15 cellular contexts compared by ENCODE assay signal in the genomic region with DNA sequence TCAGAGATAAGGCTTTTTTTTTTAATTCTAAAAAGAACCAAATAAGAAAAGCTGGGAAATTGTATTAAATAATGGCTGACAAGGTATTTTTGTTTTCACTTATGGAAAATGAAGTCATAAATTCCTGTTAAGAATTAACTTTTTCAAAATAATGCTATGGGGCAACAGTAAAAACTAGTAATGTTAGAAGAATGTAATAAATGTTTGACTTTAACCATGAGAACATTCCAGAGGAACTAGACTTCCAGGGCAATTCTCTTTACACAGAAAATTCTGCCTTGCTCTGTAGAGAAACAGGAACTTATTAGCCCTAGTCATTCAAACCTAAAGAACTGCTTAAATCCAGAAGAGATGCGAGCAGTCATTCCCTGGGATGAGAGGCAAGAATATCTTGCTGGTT.
DNase-seq lines count a peak whose midpoint lies in the region; ATAC-seq, FAIRE-seq and TF ChIP-seq lines count a peak whose summit lies in the region.
"Had no signal": no experiment of that assay in that cellular context is flagged by ENCODE, and none has a peak within 500 bp of the region (broad histone marks: within the 10 kb centered on the region; RNA-seq: fewer than 3 reads in every experiment).

No MANE protein-coding gene starts in this region.

- TF ChIP-seq CTCF in epithelial cell of proximal tubule (conservative IDR thresholded peaks at IDR 0.05; ENCODE audit: low read depth, low read length) (no peak), omental fat pad (IDR thresholded peaks at IDR 0.05) (no peak)

- peak; percentile 99 for FAIRE-seq in RCC 7860 (lab: Jason Lieb, UNC)

- ATAC-seq in omental fat pad (ENCODE audit: low FRiP score) (peak; percentile 73), HG03108 (IDR thresholded peaks at IDR 0.05; ENCODE audit: unreplicated experiment) (no peak)
- ATAC-seq: natural killer cell treated with Interleukin-12 subunit alpha and Interleukin-12 subunit beta and Interleukin-15 and Interleukin-18, amount 100 ng/mL, for 72 hours; stimulated activated effector memory CD8-positive, alpha-beta T cell treated with anti-CD3 and anti-CD28 coated beads, Interleukin-12 subunit alpha, Interleukin-12 subunit beta, amount 100 ng/mL, for 72 hours had no signal

- H3K4me3 ChIP-seq in epithelial cell of proximal tubule (ENCODE audit: low read depth, low read length), result no peak overlapping the region

- DNase-seq in AG20443 (ENCODE audit: low spot score) (peak; percentile 45), RCC 7860 (ENCODE audit: low spot score) (peak; percentile 96), epithelial cell of proximal tubule (ENCODE audit: low read depth) (peak; percentile 94), omental fat pad (ENCODE audit: low spot score) (no peak), NCI-H524 treated with DMSO at 0.1 percent for 48 hours (lab: John Stamatoyannopoulos, UW) (no peak), inferior parietal cortex (ENCODE audit: extremely low spot score) (no peak)
- DNase-seq in activated CD8-positive, alpha-beta memory T cell treated with anti-CD3 and anti-CD28 coated beads, Interleukin-2, amount 50 U/mL, for 4 hours, result no peak
- DNase-seq: activated CD4-positive, alpha-beta T cell treated with anti-CD3 and anti-CD28 coated beads for 48 hours; activated naive CD4-positive, alpha-beta T cell treated with Interleukin-2 at 50 U/mL for 16 hours; effector memory CD4-positive, alpha-beta T cell; MV-4-11; NCI-H526 had no signal

Comparison
In these comparisons a context has a peak if more than half of its experiments do, and no peak if none do; other contexts are left out.
1. DNase-seq: peak in AG20443 (single experiment), RCC 7860 (single experiment) and epithelial cell of proximal tubule (single experiment); none in omental fat pad (single experiment), activated CD8-positive, alpha-beta memory T cell treated with anti-CD3 and anti-CD28 coated beads, Interleukin-2, amount 50 U/mL, for 4 hours (single experiment), NCI-H524 treated with DMSO at 0.1 percent for 48 hours (single experiment) and inferior parietal cortex (single experiment).